Comparison of ENCODE assay signal across 2 cellular contexts in genomic region chr3:183109847-183110246, GRCh38. TPM values are rescaled to one million over a fixed set of nuclear protein-coding genes. Genes with fewer than 3 reads are reported as not detected.
"Had no signal": no experiment of that assay in that cellular context is flagged by ENCODE, and none has a peak within 500 bp of the region (broad histone marks: within the 10 kb centered on the region; RNA-seq: fewer than 3 reads in every experiment).

No MANE protein-coding gene starts in this region.

RNA-seq across cellular contexts. Expression of gene LAMP3, which starts 52.7 kb away (rescaled TPM):
- total RNA-seq: thoracic aorta, tibial nerve had no signal
